1 cellular context compared by ENCODE assay signal in the genomic region with DNA sequence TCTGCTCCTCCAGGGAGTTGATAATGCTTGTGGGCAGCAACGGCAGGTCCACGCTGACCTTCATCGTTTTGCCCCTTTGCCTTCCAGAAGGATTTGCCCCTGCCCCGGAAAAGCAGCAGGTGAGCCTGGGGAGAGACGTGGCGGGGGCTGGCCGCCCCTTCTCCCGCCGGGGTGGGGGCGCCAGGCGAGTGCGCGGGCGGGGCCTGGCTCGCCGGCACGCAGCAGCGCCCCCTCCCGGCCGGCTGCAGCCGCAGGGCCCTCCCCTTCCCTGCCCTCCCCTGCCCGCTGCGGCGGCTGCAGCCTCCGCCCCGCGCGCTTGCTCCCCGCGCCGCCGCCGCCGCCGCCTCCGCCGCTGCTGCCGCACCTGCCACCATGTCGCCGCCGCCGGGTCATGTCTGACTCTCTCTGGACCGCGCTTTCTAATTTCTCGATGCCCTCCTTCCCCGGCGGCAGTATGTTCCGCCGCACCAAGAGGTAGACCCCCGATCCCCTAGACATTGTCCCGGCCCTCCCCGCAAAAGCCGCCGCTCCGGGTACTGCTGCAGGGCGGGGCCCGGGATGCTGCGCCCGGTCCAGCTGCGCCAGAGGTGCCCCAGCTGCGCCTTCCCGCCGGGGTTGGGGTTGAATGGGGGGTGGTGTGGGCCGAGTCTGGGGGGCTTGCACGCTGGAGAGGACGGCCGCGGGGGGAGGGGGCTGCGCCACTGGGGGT.
TF ChIP-seq lines count a peak whose summit lies in the region.

A gene (plus strand): TSS at position 334 of the 709 bp plus-strand sequence. CDS start 58 bp downstream, at position 392.

TF ChIP-seq in HEK293, 187 proteins besides CTCF, POLR2A, EP300 and RAD21 (continued from another document):
- TF ChIP-seq, protein P1, sequence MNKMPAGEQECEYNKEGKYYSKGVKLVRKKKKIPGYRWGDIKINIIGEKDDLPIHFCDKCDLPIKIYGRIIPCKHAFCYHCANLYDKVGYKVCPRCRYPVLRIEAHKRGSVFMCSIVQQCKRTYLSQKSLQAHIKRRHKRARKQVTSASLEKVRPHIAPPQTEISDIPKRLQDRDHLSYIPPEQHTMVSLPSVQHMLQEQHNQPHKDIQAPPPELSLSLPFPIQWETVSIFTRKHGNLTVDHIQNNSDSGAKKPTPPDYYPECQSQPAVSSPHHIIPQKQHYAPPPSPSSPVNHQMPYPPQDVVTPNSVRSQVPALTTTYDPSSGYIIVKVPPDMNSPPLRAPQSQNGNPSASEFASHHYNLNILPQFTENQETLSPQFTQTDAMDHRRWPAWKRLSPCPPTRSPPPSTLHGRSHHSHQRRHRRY (tag by site-specific recombination; IDR thresholded peaks at IDR 0.05): no peak
- TF ChIP-seq ZNF335 (tag by site-specific recombination; conservative IDR thresholded peaks at IDR 0.05) (peak; percentile 83), ZNF121 (tag by site-specific recombination; IDR thresholded peaks at IDR 0.05) (no peak), ZNF560 (tag by site-specific recombination; IDR thresholded peaks at IDR 0.05; ENCODE audit: borderline replicate concordance) (peak; percentile 29; the same call in 1 of the 2 replicates), KLF7 (tag by site-specific recombination; IDR thresholded peaks at IDR 0.05; ENCODE audit: borderline replicate concordance) (0 out of 2 replicates have a peak, but pooled peaks have one; percentile 29), ZNF146 (tag by site-specific recombination; IDR thresholded peaks at IDR 0.05) (no peak), ZFP3 (tag by site-specific recombination; IDR thresholded peaks at IDR 0.05; ENCODE audit: low read depth) (no peak), ZNF169 (tag by site-specific recombination; IDR thresholded peaks at IDR 0.05) (no peak), KLF1 (tag by site-specific recombination; IDR thresholded peaks at IDR 0.05) (peak; percentile 44), ZFP41 (tag by site-specific recombination; IDR thresholded peaks at IDR 0.05; ENCODE audit: borderline replicate concordance) (no peak), ZBTB8A (tag by site-specific recombination; IDR thresholded peaks at IDR 0.05) (0 out of 2 replicates have a peak, but pooled peaks have one; percentile 22)
- TF ChIP-seq, protein P2, sequence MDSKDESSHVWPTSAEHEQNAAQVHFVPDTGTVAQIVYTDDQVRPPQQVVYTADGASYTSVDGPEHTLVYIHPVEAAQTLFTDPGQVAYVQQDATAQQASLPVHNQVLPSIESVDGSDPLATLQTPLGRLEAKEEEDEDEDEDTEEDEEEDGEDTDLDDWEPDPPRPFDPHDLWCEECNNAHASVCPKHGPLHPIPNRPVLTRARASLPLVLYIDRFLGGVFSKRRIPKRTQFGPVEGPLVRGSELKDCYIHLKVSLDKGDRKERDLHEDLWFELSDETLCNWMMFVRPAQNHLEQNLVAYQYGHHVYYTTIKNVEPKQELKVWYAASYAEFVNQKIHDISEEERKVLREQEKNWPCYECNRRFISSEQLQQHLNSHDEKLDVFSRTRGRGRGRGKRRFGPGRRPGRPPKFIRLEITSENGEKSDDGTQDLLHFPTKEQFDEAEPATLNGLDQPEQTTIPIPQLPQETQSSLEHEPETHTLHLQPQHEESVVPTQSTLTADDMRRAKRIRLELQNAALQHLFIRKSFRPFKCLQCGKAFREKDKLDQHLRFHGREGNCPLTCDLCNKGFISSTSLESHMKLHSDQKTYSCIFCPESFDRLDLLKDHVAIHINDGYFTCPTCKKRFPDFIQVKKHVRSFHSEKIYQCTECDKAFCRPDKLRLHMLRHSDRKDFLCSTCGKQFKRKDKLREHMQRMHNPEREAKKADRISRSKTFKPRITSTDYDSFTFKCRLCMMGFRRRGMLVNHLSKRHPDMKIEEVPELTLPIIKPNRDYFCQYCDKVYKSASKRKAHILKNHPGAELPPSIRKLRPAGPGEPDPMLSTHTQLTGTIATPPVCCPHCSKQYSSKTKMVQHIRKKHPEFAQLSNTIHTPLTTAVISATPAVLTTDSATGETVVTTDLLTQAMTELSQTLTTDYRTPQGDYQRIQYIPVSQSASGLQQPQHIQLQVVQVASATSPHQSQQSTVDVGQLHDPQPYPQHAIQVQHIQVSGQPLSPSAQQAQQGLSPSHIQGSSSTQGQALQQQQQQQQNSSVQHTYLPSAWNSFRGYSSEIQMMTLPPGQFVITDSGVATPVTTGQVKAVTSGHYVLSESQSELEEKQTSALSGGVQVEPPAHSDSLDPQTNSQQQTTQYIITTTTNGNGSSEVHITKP (tag by site-specific recombination; IDR thresholded peaks at IDR 0.05): peak; percentile 77
- TF ChIP-seq, protein P3, sequence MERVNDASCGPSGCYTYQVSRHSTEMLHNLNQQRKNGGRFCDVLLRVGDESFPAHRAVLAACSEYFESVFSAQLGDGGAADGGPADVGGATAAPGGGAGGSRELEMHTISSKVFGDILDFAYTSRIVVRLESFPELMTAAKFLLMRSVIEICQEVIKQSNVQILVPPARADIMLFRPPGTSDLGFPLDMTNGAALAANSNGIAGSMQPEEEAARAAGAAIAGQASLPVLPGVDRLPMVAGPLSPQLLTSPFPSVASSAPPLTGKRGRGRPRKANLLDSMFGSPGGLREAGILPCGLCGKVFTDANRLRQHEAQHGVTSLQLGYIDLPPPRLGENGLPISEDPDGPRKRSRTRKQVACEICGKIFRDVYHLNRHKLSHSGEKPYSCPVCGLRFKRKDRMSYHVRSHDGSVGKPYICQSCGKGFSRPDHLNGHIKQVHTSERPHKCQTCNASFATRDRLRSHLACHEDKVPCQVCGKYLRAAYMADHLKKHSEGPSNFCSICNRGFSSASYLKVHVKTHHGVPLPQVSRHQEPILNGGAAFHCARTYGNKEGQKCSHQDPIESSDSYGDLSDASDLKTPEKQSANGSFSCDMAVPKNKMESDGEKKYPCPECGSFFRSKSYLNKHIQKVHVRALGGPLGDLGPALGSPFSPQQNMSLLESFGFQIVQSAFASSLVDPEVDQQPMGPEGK (tag by site-specific recombination; IDR thresholded peaks at IDR 0.05): peak; percentile 66
